Comparison of ENCODE assay signal across 18 cellular contexts in the genomic region with DNA sequence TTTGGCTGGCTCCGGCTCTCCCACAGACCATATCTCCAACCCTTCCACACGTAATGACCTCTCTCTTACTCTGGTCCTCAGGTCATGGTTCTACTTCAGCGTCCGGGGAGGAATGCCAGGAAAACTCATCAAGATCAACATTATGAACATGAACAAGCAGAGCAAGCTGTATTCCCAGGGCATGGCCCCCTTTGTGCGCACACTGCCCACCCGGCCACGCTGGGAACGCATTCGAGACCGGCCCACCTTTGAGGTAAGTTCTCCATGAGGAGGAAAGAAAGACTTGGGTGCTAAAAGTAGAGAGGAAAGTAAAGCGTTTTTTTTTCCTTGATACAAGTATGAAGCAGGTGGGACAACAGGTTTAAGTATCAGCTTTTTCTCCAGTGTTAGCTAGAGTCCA. TPM values are rescaled to one million over a fixed set of nuclear protein-coding genes. Genes with fewer than 3 reads are reported as not detected.
A peak's percentile ranks its signal among the peaks of the same experiment; 100 is the strongest.
DNase-seq lines count a peak whose midpoint lies in the region; ATAC-seq, FAIRE-seq and TF ChIP-seq lines count a peak whose summit lies in the region.
"Had no signal": no experiment of that assay in that cellular context is flagged by ENCODE, and none has a peak within 500 bp of the region (broad histone marks: within the 10 kb centered on the region; RNA-seq: fewer than 3 reads in every experiment).

No MANE protein-coding gene starts in this region.

- no peaks in the 10 kb centered on the region for H3K9me3 Mint-ChIP-seq in T-helper 2 cell treated with Interferon-gamma antibody and Interleukin-4, amounts not matched to agents 5 μg/mL and 100 μg/mL, for 36 hours
- peaks cover 5% of the 10 kb centered on the region for H3K9me3 Mint-ChIP-seq in neural crest cell

- in situ Hi-C loops in GM12878 (cut with MboI): no loop called here

- peak overlapping the region; percentile 18 for H3K4me3 Mint-ChIP-seq in T-helper 2 cell treated with Interferon-gamma antibody and Interleukin-4, amounts not matched to agents 5 μg/mL and 100 μg/mL, for 36 hours
- H3K4me3 Mint-ChIP-seq in neural crest cell: peak overlapping the region; percentile 92

- no peak for TF ChIP-seq RAD21 in GM12878 (IDR thresholded peaks at IDR 0.05; ENCODE audit: insufficient read depth, low read depth, low read length)

- peaks cover 30% of the 10 kb centered on the region for H3K4me1 ChIP-seq in DND-41 (ENCODE audit: insufficient read depth, low read length)
- H3K4me1 ChIP-seq in GM12878 (ENCODE audit: control insufficient read depth, insufficient read depth, low read length): peaks cover 9% of the 10 kb centered on the region
- H3K4me1 ChIP-seq in colonic mucosa: peaks cover 7% of the 10 kb centered on the region

- no peaks in the 10 kb centered on the region for H3K9me3 ChIP-seq in DND-41 (ENCODE audit: insufficient read depth, low read length, severe bottlenecking)
- H3K9me3 ChIP-seq in GM12878 (replicated peaks; ENCODE audit: control insufficient read depth, insufficient read depth, low read length): no peaks in the 10 kb centered on the region
- H3K9me3 ChIP-seq in colonic mucosa: no peaks in the 10 kb centered on the region
- H3K9me3 ChIP-seq: esophagus squamous epithelium, left lung, mucosa of descending colon had no signal

- POLR2A ChIA-PET in GM12878 (lab: Charles Lee): interaction anchor here (0.5 to 8.9 kb wide), 3 partner anchors 16 to 296 kb away, joined by 5 to 139 read pairs (median 6); a partner anchor contains a TSS

- 0 out of 2 replicates have a peak, but pooled peaks cover 2% of the 10 kb centered on the region for H4K20me1 ChIP-seq in DND-41 (ENCODE audit: insufficient read depth, low read length)
- no peaks in the 10 kb centered on the region for H4K20me1 ChIP-seq in GM12878 (ENCODE audit: control insufficient read depth, insufficient read depth)

- TF ChIP-seq POLR2A in GM12878 (IDR thresholded peaks at IDR 0.05; ENCODE audit: low read depth, low read length): 0 out of 2 replicates have a peak, but pooled peaks have one; percentile 9

- H3K27ac ChIP-seq in DND-41 (ENCODE audit: low read length) (no peak overlapping the region), GM12878 (ENCODE audit: control insufficient read depth, insufficient read depth) (no peak overlapping the region), colonic mucosa (no peak overlapping the region)
- H3K27ac ChIP-seq: left lung had no signal

- peaks cover 29% of the 10 kb centered on the region for H3K36me3 Mint-ChIP-seq in T-helper 2 cell treated with Interferon-gamma antibody and Interleukin-4, amounts not matched to agents 5 μg/mL and 100 μg/mL, for 36 hours (ENCODE audit: low read depth)
- peaks cover 18% of the 10 kb centered on the region for H3K36me3 Mint-ChIP-seq in neural crest cell (ENCODE audit: low read depth)

- SMC1A ChIA-PET in GM12878 (lab: Charles Lee; ENCODE audit: uncharacterized antibody, unreplicated experiment): interaction anchor here (1.0 to 1.8 kb wide), 2 partner anchors 9 to 29 kb away, joined by 3 to 5 read pairs; no protein-coding TSS in a partner anchor

- peak overlapping the region; percentile 9 for H3K27ac Mint-ChIP-seq in T-helper 2 cell treated with Interferon-gamma antibody and Interleukin-4, amounts not matched to agents 5 μg/mL and 100 μg/mL, for 36 hours
- no peak overlapping the region for H3K27ac Mint-ChIP-seq in neural crest cell (ENCODE audit: unreplicated experiment)

- H3K27me3 Mint-ChIP-seq in T-helper 2 cell treated with Interferon-gamma antibody and Interleukin-4, amounts not matched to agents 5 μg/mL and 100 μg/mL, for 36 hours (ENCODE audit: low read depth): peaks cover 7% of the 10 kb centered on the region
- peaks cover 18% of the 10 kb centered on the region for H3K27me3 Mint-ChIP-seq in neural crest cell (ENCODE audit: low read depth)

- WGBS in GM12878 (ENCODE audit: insufficient coverage, insufficient replicate concordance, low lambda C conversion rate, missing lambda C conversion rate): 67% methylated on average over 11 of the region's 11 CpGs

- no peak for TF ChIP-seq EP300 in GM12878 (IDR thresholded peaks at IDR 0.05; ENCODE audit: borderline replicate concordance in 1 of 2, control insufficient read depth in 1 of 2, low read depth in 2 of 2, low read length in 2 of 2)

- intact Hi-C loops in GM12878 (cut with micrococcal nuclease; ENCODE audit: unreplicated experiment): loop anchor here (5.0 kb wide), 1 partner anchor 266 kb away; a partner anchor contains a TSS
- intact Hi-C loops in colonic mucosa (cut with DNase I): no loop called here
- intact Hi-C loops in Right ventricle myocardium superior (cut with DNase I): no loop called here

- no peaks in the 10 kb centered on the region for H3K27me3 ChIP-seq in DND-41 (ENCODE audit: insufficient read depth, low read length, poor library complexity)
- H3K27me3 ChIP-seq in GM12878 (replicated peaks in 1 of 2; ENCODE audit: control insufficient read depth in 2 of 2, insufficient read depth in 2 of 2, low read length in 1 of 2): no peaks in the 10 kb centered on the region
- H3K27me3 ChIP-seq in colonic mucosa: no peaks in the 10 kb centered on the region
- H3K27me3 ChIP-seq: esophagus squamous epithelium, left lung had no signal

- RAD21 ChIA-PET in GM12878 (lab: Charles Lee; ENCODE audit: unreplicated experiment): interaction anchor here (3.4 kb wide), 1 partner anchor 19 kb away, joined by 31 read pairs; a partner anchor contains a TSS

- H3K4me3 ChIP-seq in DND-41 (ENCODE audit: low read depth in 1 of 2, low read length in 2 of 2): 0 out of 4 replicates have a peak overlapping the region, but pooled peaks of 1 of the 2 experiments have one; percentile 93
- no peak overlapping the region for H3K4me3 ChIP-seq in GM12878
- no peak overlapping the region for H3K4me3 ChIP-seq in colonic mucosa
- H3K4me3 ChIP-seq: esophagus squamous epithelium, mucosa of descending colon had no signal

- no peak for ATAC-seq in DND-41 (ENCODE audit: insufficient read depth, low read depth)
- ATAC-seq in GM12878: no peak
- ATAC-seq in GM21515 (IDR thresholded peaks at IDR 0.05; ENCODE audit: unreplicated experiment): no peak
- no peak for ATAC-seq in Right ventricle myocardium superior (ENCODE audit: poor library complexity)
- ATAC-seq: left lung, mucosa of descending colon, PC-3 had no signal

- H3K4me1 Mint-ChIP-seq in T-helper 2 cell treated with Interferon-gamma antibody and Interleukin-4, amounts not matched to agents 5 μg/mL and 100 μg/mL, for 36 hours (ENCODE audit: low read depth): peaks cover 26% of the 10 kb centered on the region
- peaks cover 28% of the 10 kb centered on the region for H3K4me1 Mint-ChIP-seq in neural crest cell

- H3K79me2 ChIP-seq in DND-41 (ENCODE audit: insufficient read depth, low read length) (peaks cover 12% of the 10 kb centered on the region), GM12878 (ENCODE audit: control insufficient read depth, insufficient read depth, low read length) (0 out of 2 replicates have a peak, but pooled peaks cover 1% of the 10 kb centered on the region)

- BruUV-seq in GM12878 (replicated peaks; lab: Mats Ljungman, UMichigan): TSS peak; percentile 51

- H3K9ac ChIP-seq in DND-41 (ENCODE audit: low read depth, low read length) (no peak overlapping the region; the same call in 1 of the 2 replicates), GM12878 (ENCODE audit: control insufficient read depth, insufficient read depth, low read length) (no peak overlapping the region), colonic mucosa (ENCODE audit: low read depth in 2 of 2, low read length in 2 of 2) (no peak overlapping the region)

- H3K4me2 ChIP-seq in DND-41 (ENCODE audit: insufficient read depth, low read length): peak overlapping the region; percentile 74; the same call in 1 of the 2 replicates
- no peak overlapping the region for H3K4me2 ChIP-seq in GM12878 (ENCODE audit: control insufficient read depth, insufficient read depth)

- no peak for FAIRE-seq in GM12878 (lab: Jason Lieb, UNC)

- CTCF ChIA-PET in GM12878 (lab: Yijun Ruan, JAX): interaction anchor here (2.9 kb wide), 1 partner anchor 11 kb away, joined by 7 read pairs; no protein-coding TSS in a partner anchor

- H2AFZ ChIP-seq in DND-41 (ENCODE audit: low read depth, low read length) (no peak overlapping the region), GM12878 (ENCODE audit: control insufficient read depth, low read depth, low read length) (no peak overlapping the region)

- H3K36me3 ChIP-seq in DND-41 (ENCODE audit: insufficient read depth, low read length) (peaks cover 55% of the 10 kb centered on the region), GM12878 (ENCODE audit: control insufficient read depth in 2 of 2, insufficient read depth in 2 of 2, low read length in 1 of 2) (peaks cover 3 to 23% of the 10 kb centered on the region in 2 experiments), colonic mucosa (no peaks in the 10 kb centered on the region)

- no peak for DNase-seq in T-helper 2 cell treated with Interferon-gamma antibody and Interleukin-4, amounts not matched to agents 5 μg/mL and 100 μg/mL, for 36 hours (ENCODE audit: low spot score)
- DNase-seq in T-helper 2 cell (no peak), DND-41 (no peak), GM12878 (ENCODE audit: low read depth, low spot score) (no peak), neural crest cell (ENCODE audit: low read depth, low spot score) (no peak), colonic mucosa (no peak), Right ventricle myocardium superior (no peak)
- DNase-seq: 8988T; caudate nucleus; DMS153; esophagus squamous epithelium; left lung; NCI-H1436; NCI-H748 treated with DMSO at 0.1 percent for 48 hours; PC-3; stimulated activated CD4-positive, alpha-beta T cell treated with anti-CD3 and anti-CD28 coated beads, Interleukin-2, amount 100 ng/mL, for 48 hours had no signal

- TF ChIP-seq CTCF in DND-41 (IDR thresholded peaks at IDR 0.05; ENCODE audit: borderline replicate concordance, extremely low read depth, low read length, poor library complexity, severe bottlenecking) (no peak), GM12878 (IDR thresholded peaks at IDR 0.05 in 2 of 3, conservative IDR thresholded peaks at IDR 0.05 in 1 of 3; ENCODE audit: control insufficient read depth in 2 of 3, extremely low read depth in 1 of 3, insufficient read depth in 1 of 3, low read depth in 3 of 3, low read length in 3 of 3) (no peak), neural crest cell (conservative IDR thresholded peaks at IDR 0.05) (no peak), colonic mucosa (IDR thresholded peaks at IDR 0.05) (no peak)

RNA-seq across cellular contexts. Expression of a gene that starts 1.9 kb away (rescaled TPM):
- total RNA-seq in GM12878 (2013; cell fraction: nucleolus; rRNA removed): 17.2 and 18.0 TPM in 2 replicates
- total RNA-seq in GM12878 (2014; rRNA removed) (15.2 and 15.4 TPM in 2 replicates), GM12878 (2014; rRNA removed; fragmentation: Illumina TruSeq; extraction: Trizol) (14.0 and 14.1 TPM in 2 replicates), GM12878 (2021) (19.5 and 23.7 TPM in 2 replicates), neural crest cell (67.2 and 67.7 TPM in 2 replicates), colonic mucosa (10 to 100 TPM; 15.1 to 16.8 TPM), Right ventricle myocardium superior (6.8 TPM)
- polyA plus RNA-seq in GM12878 (2011; ENCODE audit: low read depth): 9.1 TPM
- polyA plus RNA-seq in GM12878 (2011; rRNA removed) (24.9 and 28.5 TPM in 2 replicates), GM12878 (2014; fragmentation: Illumina TruSeq; extraction: Trizol) (20.7 and 23.9 TPM in 2 replicates), GM12878 (2014; fragmentation: Nextera tagmentation; extraction: Ambion mirVana) (1 to 10 TPM; 1.9 to 3.2 TPM), GM12878 (2014; rRNA removed) (13.9 and 18.5 TPM in 2 replicates), GM12878 (2016; fragmentation: Nextera tagmentation; extraction: Ambion mirVana) (10 to 100 TPM; 26.0 TPM)
- 35.3 and 36.2 TPM in 2 replicates for polyA plus RNA-seq in GM12878 (2011; cell fraction: cytosol; rRNA removed)
- polyA plus RNA-seq in GM12878 (2011; cell fraction: nucleus; rRNA removed): 31.1 and 32.2 TPM in 2 replicates
- polyA plus RNA-seq in GM12878 (2012): 14.8 and 15.1 TPM in 2 replicates
- 24.9 and 43.0 TPM in 2 replicates for polyA minus RNA-seq in GM12878 (2011; rRNA and poly(A)+ RNA removed)
- 11.8 and 14.3 TPM in 2 replicates for polyA minus RNA-seq in GM12878 (2011; cell fraction: cytosol; rRNA and poly(A)+ RNA removed)
- polyA minus RNA-seq in GM12878 (2011; cell fraction: nucleus; rRNA and poly(A)+ RNA removed): 15.0 and 17.7 TPM in 2 replicates

RNA-seq across cellular contexts. Expression of a gene that starts 18.1 kb away (rescaled TPM):
- 58.6 and 59.4 TPM in 2 replicates for total RNA-seq in GM12878 (2013; cell fraction: nucleolus; rRNA removed)
- total RNA-seq in GM12878 (2014; rRNA removed) (340 and 392 TPM in 2 replicates), GM12878 (2014; rRNA removed; fragmentation: Illumina TruSeq; extraction: Trizol) (403 TPM in 2 replicates), GM12878 (2021) (270 and 278 TPM in 2 replicates), neural crest cell (232 and 236 TPM in 2 replicates), colonic mucosa (100 to 1,000 TPM; 272 to 331 TPM), Right ventricle myocardium superior (393 TPM)
- 326 TPM for polyA plus RNA-seq in GM12878 (2011; ENCODE audit: low read depth)
- polyA plus RNA-seq in GM12878 (2011; rRNA removed) (316 and 381 TPM in 2 replicates), GM12878 (2014; fragmentation: Illumina TruSeq; extraction: Trizol) (406 and 566 TPM in 2 replicates), GM12878 (2014; fragmentation: Nextera tagmentation; extraction: Ambion mirVana) (1,000 to 10,000 TPM; 1,505 to 1,543 TPM), GM12878 (2014; rRNA removed) (418 and 479 TPM in 2 replicates), GM12878 (2016; fragmentation: Nextera tagmentation; extraction: Ambion mirVana) (100 to 1,000 TPM; 786 to 858 TPM)
- 604 and 833 TPM in 2 replicates for polyA plus RNA-seq in GM12878 (2011; cell fraction: cytosol; rRNA removed)
- polyA plus RNA-seq in GM12878 (2011; cell fraction: nucleus; rRNA removed): 244 and 362 TPM in 2 replicates
- polyA plus RNA-seq in GM12878 (2012): 531 and 635 TPM in 2 replicates
- polyA minus RNA-seq in GM12878 (2011; rRNA and poly(A)+ RNA removed): 311 and 352 TPM in 2 replicates
- 287 and 325 TPM in 2 replicates for polyA minus RNA-seq in GM12878 (2011; cell fraction: cytosol; rRNA and poly(A)+ RNA removed)
- polyA minus RNA-seq in GM12878 (2011; cell fraction: nucleus; rRNA and poly(A)+ RNA removed): 66.0 and 76.3 TPM in 2 replicates

RNA-seq across cellular contexts. Expression of a gene that starts 20.6 kb away (rescaled TPM):
- total RNA-seq in GM12878 (2013; cell fraction: nucleolus; rRNA removed): 151 and 159 TPM in 2 replicates
- 21.9 and 25.8 TPM in 2 replicates for total RNA-seq in GM12878 (2014; rRNA removed)
- total RNA-seq in GM12878 (2014; rRNA removed; fragmentation: Illumina TruSeq; extraction: Trizol): 26.3 and 28.9 TPM in 2 replicates
- total RNA-seq in GM12878 (2021): 75.4 and 79.2 TPM in 2 replicates
- 51.4 TPM for polyA plus RNA-seq in GM12878 (2011; ENCODE audit: low read depth)
- 21.8 and 43.2 TPM in 2 replicates for polyA plus RNA-seq in GM12878 (2011; rRNA removed)
- 78.8 and 90.1 TPM in 2 replicates for polyA plus RNA-seq in GM12878 (2011; cell fraction: cytosol; rRNA removed)
- polyA plus RNA-seq in GM12878 (2011; cell fraction: nucleus; rRNA removed): 213 and 313 TPM in 2 replicates
- polyA plus RNA-seq in GM12878 (2012): 66.8 and 72.8 TPM in 2 replicates
- 60.1 and 64.3 TPM in 2 replicates for polyA plus RNA-seq in GM12878 (2014; fragmentation: Illumina TruSeq; extraction: Trizol)
- polyA plus RNA-seq in GM12878 (2014; fragmentation: Nextera tagmentation; extraction: Ambion mirVana): 10 to 100 TPM; 10.4 to 17.6 TPM
- polyA plus RNA-seq in GM12878 (2014; rRNA removed): 46.8 and 56.2 TPM in 2 replicates
- 10 to 100 TPM; 52.5 to 56.0 TPM for polyA plus RNA-seq in GM12878 (2016; fragmentation: Nextera tagmentation; extraction: Ambion mirVana)
- 83.3 and 151 TPM in 2 replicates for polyA minus RNA-seq in GM12878 (2011; rRNA and poly(A)+ RNA removed)
- 40.1 and 40.5 TPM in 2 replicates for polyA minus RNA-seq in GM12878 (2011; cell fraction: cytosol; rRNA and poly(A)+ RNA removed)
- polyA minus RNA-seq in GM12878 (2011; cell fraction: nucleus; rRNA and poly(A)+ RNA removed): 99.1 and 142 TPM in 2 replicates
- 54.0 and 55.2 TPM in 2 replicates for total RNA-seq in neural crest cell
- 100 to 1,000 TPM in 1 of 2 donors, 10 to 100 TPM in 1; 76.6 to 121 TPM for total RNA-seq in colonic mucosa
- 28.2 TPM for total RNA-seq in Right ventricle myocardium superior

RNA-seq across cellular contexts. Expression of a gene that starts 25.1 kb away (rescaled TPM):
- total RNA-seq in GM12878 (2013; cell fraction: nucleolus; rRNA removed): 0.81 and 0.83 TPM in 2 replicates
- total RNA-seq in GM12878 (2014; rRNA removed) (1.7 and 2.3 TPM in 2 replicates), GM12878 (2014; rRNA removed; fragmentation: Illumina TruSeq; extraction: Trizol) (0.18 TPM in 2 replicates), GM12878 (2021) (1.6 and 1.7 TPM in 2 replicates), neural crest cell (22.6 and 24.1 TPM in 2 replicates), colonic mucosa (10 to 100 TPM; 20.2 to 43.0 TPM), Right ventricle myocardium superior (17.4 TPM)
- polyA plus RNA-seq in GM12878 (2011; ENCODE audit: low read depth): 0.24 TPM
- polyA plus RNA-seq in GM12878 (2011; rRNA removed) (0.26 and 0.38 TPM in 2 replicates), GM12878 (2014; fragmentation: Illumina TruSeq; extraction: Trizol) (0.01 TPM in 1 of 2 replicates, not detected in the other), GM12878 (2014; fragmentation: Nextera tagmentation; extraction: Ambion mirVana) (not detected), GM12878 (2014; rRNA removed) (1.2 TPM in 2 replicates), GM12878 (2016; fragmentation: Nextera tagmentation; extraction: Ambion mirVana) (1 to 10 TPM; 1.1 to 1.8 TPM)
- 0.58 and 1.7 TPM in 2 replicates for polyA plus RNA-seq in GM12878 (2011; cell fraction: cytosol; rRNA removed)
- polyA plus RNA-seq in GM12878 (2011; cell fraction: nucleus; rRNA removed): 2.9 and 4.4 TPM in 2 replicates
- polyA plus RNA-seq in GM12878 (2012): 0.41 and 0.98 TPM in 2 replicates
- 0.22 and 0.98 TPM in 2 replicates for polyA minus RNA-seq in GM12878 (2011; rRNA and poly(A)+ RNA removed)
- polyA minus RNA-seq in GM12878 (2011; cell fraction: cytosol; rRNA and poly(A)+ RNA removed): 0.62 and 0.67 TPM in 2 replicates
- polyA minus RNA-seq in GM12878 (2011; cell fraction: nucleus; rRNA and poly(A)+ RNA removed): 1.9 and 2.1 TPM in 2 replicates

RNA-seq across cellular contexts. Expression of a gene that starts 33.3 kb away (rescaled TPM):
- 1.3 and 2.1 TPM in 2 replicates for total RNA-seq in GM12878 (2013; cell fraction: nucleolus; rRNA removed)
- total RNA-seq in GM12878 (2014; rRNA removed) (4.8 and 5.4 TPM in 2 replicates), GM12878 (2014; rRNA removed; fragmentation: Illumina TruSeq; extraction: Trizol) (2.6 and 2.7 TPM in 2 replicates), GM12878 (2021) (7.7 and 7.8 TPM in 2 replicates), neural crest cell (10.0 and 10.6 TPM in 2 replicates), colonic mucosa (10 to 100 TPM in 1 of 2 donors, 1 to 10 TPM in 1; 8.9 to 20.3 TPM), Right ventricle myocardium superior (3.3 TPM)
- polyA plus RNA-seq in GM12878 (2011; ENCODE audit: low read depth): 0.91 TPM
- polyA plus RNA-seq in GM12878 (2011; rRNA removed) (2.2 and 2.6 TPM in 2 replicates), GM12878 (2014; fragmentation: Illumina TruSeq; extraction: Trizol) (1.5 and 3.6 TPM in 2 replicates), GM12878 (2014; fragmentation: Nextera tagmentation; extraction: Ambion mirVana) (1 to 10 TPM in 1 of 2 experiments, under 1 TPM in 1; 0.31 to 1.6 TPM), GM12878 (2014; rRNA removed) (4.2 and 4.7 TPM in 2 replicates), GM12878 (2016; fragmentation: Nextera tagmentation; extraction: Ambion mirVana) (10 to 100 TPM; 11.2 to 11.8 TPM)
- polyA plus RNA-seq in GM12878 (2011; cell fraction: cytosol; rRNA removed): 4.4 and 5.2 TPM in 2 replicates
- 8.7 and 9.6 TPM in 2 replicates for polyA plus RNA-seq in GM12878 (2011; cell fraction: nucleus; rRNA removed)
- polyA plus RNA-seq in GM12878 (2012): 1.7 and 2.5 TPM in 2 replicates
- polyA minus RNA-seq in GM12878 (2011; rRNA and poly(A)+ RNA removed): 2.7 and 5.6 TPM in 2 replicates
- 0.94 and 1.8 TPM in 2 replicates for polyA minus RNA-seq in GM12878 (2011; cell fraction: cytosol; rRNA and poly(A)+ RNA removed)
- 2.9 and 5.7 TPM in 2 replicates for polyA minus RNA-seq in GM12878 (2011; cell fraction: nucleus; rRNA and poly(A)+ RNA removed)
